In genomic region chr22:29268511-29269229, GRCh38 we compare ENCODE assay signal across 1 cellular context.
TF ChIP-seq lines count a peak whose summit lies in the region.

No MANE protein-coding gene starts in this region.

TF ChIP-seq in HepG2, 621 proteins besides CTCF, POLR2A, EP300 and RAD21 (continued from another document and continues in another):
- TF ChIP-seq ZNF318 (CRISPR knock-in tag; IDR thresholded peaks at IDR 0.05) (no peak), ZNF772 (CRISPR knock-in tag; IDR thresholded peaks at IDR 0.05) (no peak), ZNF816 (CRISPR knock-in tag; IDR thresholded peaks at IDR 0.05; ENCODE audit: borderline replicate concordance) (no peak), ELF4 (CRISPR knock-in tag; IDR thresholded peaks at IDR 0.05; ENCODE audit: borderline replicate concordance) (no peak), PHF20 (CRISPR knock-in tag; IDR thresholded peaks at IDR 0.05) (no peak), NFKBIZ (CRISPR knock-in tag; IDR thresholded peaks at IDR 0.05) (no peak), KDM5A (IDR thresholded peaks at IDR 0.05; ENCODE audit: borderline replicate concordance, low read length) (no peak), ZFX (CRISPR knock-in tag; IDR thresholded peaks at IDR 0.05; ENCODE audit: low read depth) (peak; percentile 89; the same call in 1 of the 2 replicates), ZNF33A (CRISPR knock-in tag; IDR thresholded peaks at IDR 0.05; ENCODE audit: borderline replicate concordance) (no peak), ZFP62 (CRISPR knock-in tag; IDR thresholded peaks at IDR 0.05) (no peak), MAX (IDR thresholded peaks at IDR 0.05) (peak; percentile 92), SPEN (CRISPR knock-in tag; IDR thresholded peaks at IDR 0.05; ENCODE audit: low read depth) (peak; percentile 60; the same call in 1 of the 2 replicates), MTA3 (CRISPR knock-in tag; IDR thresholded peaks at IDR 0.05) (no peak), ZNF530 (CRISPR knock-in tag; IDR thresholded peaks at IDR 0.05; ENCODE audit: low read depth) (0 out of 2 replicates have a peak, but pooled peaks have one; percentile 48), SRSF1 (optimal IDR thresholded peaks at IDR 0.05; ENCODE audit: low read depth, low read length) (no peak), NFE2 (CRISPR knock-in tag; IDR thresholded peaks at IDR 0.05) (no peak), CHCHD3 (CRISPR knock-in tag; IDR thresholded peaks at IDR 0.05) (no peak; the same call in 1 of the 2 replicates), JARID2 (CRISPR knock-in tag; IDR thresholded peaks at IDR 0.05; ENCODE audit: insufficient replicate concordance) (no peak), ZNF543 (CRISPR knock-in tag; IDR thresholded peaks at IDR 0.05) (0 out of 2 replicates have a peak, but pooled peaks have one; percentile 52), TP53 (CRISPR knock-in tag; conservative IDR thresholded peaks at IDR 0.05) (no peak), ZSCAN20 (CRISPR knock-in tag; IDR thresholded peaks at IDR 0.05; ENCODE audit: borderline replicate concordance) (peak; percentile 85), NCOA1 (CRISPR knock-in tag; IDR thresholded peaks at IDR 0.05) (no peak; the same call in 1 of the 2 replicates), CC2D1A (CRISPR knock-in tag; IDR thresholded peaks at IDR 0.05) (no peak), ZNF431 (CRISPR knock-in tag; IDR thresholded peaks at IDR 0.05; ENCODE audit: borderline replicate concordance, low read depth) (0 out of 2 replicates have a peak, but pooled peaks have one; percentile 45), BATF2 (CRISPR knock-in tag; IDR thresholded peaks at IDR 0.05) (0 out of 2 replicates have a peak, but pooled peaks have one; percentile 45), TBX3 (IDR thresholded peaks at IDR 0.05; ENCODE audit: borderline replicate concordance) (no peak), ZNF878 (CRISPR knock-in tag; IDR thresholded peaks at IDR 0.05) (no peak), CCDC6 (CRISPR knock-in tag; IDR thresholded peaks at IDR 0.05) (no peak), CENPX (CRISPR knock-in tag; IDR thresholded peaks at IDR 0.05) (no peak), ZNF460 (CRISPR knock-in tag; IDR thresholded peaks at IDR 0.05; ENCODE audit: borderline replicate concordance) (no peak), ZKSCAN1 (IDR thresholded peaks at IDR 0.05; ENCODE audit: low read length) (no peak), ZNF614 (CRISPR knock-in tag; IDR thresholded peaks at IDR 0.05; ENCODE audit: borderline replicate concordance) (no peak), ZNF256 (CRISPR knock-in tag; conservative IDR thresholded peaks at IDR 0.05) (no peak), ZNF24 (IDR thresholded peaks at IDR 0.05) (no peak), SMC3 (IDR thresholded peaks at IDR 0.05; ENCODE audit: low read length) (no peak), PTBP1 (IDR thresholded peaks at IDR 0.05; ENCODE audit: low read depth, low read length, poor library complexity, severe bottlenecking) (peak; percentile 14), ZNF781 (CRISPR knock-in tag; IDR thresholded peaks at IDR 0.05; ENCODE audit: borderline replicate concordance, not compliant biosample characterization) (no peak), ZNF776 (CRISPR knock-in tag; IDR thresholded peaks at IDR 0.05) (no peak; the same call in 1 of the 2 replicates), ZFY (CRISPR knock-in tag; IDR thresholded peaks at IDR 0.05) (peak; percentile 92), ESRRA (CRISPR knock-in tag; IDR thresholded peaks at IDR 0.05; ENCODE audit: low read depth) (no peak), POLR2G (IDR thresholded peaks at IDR 0.05; ENCODE audit: low read depth, low read length) (no peak)
- TF ChIP-seq, protein P1, sequence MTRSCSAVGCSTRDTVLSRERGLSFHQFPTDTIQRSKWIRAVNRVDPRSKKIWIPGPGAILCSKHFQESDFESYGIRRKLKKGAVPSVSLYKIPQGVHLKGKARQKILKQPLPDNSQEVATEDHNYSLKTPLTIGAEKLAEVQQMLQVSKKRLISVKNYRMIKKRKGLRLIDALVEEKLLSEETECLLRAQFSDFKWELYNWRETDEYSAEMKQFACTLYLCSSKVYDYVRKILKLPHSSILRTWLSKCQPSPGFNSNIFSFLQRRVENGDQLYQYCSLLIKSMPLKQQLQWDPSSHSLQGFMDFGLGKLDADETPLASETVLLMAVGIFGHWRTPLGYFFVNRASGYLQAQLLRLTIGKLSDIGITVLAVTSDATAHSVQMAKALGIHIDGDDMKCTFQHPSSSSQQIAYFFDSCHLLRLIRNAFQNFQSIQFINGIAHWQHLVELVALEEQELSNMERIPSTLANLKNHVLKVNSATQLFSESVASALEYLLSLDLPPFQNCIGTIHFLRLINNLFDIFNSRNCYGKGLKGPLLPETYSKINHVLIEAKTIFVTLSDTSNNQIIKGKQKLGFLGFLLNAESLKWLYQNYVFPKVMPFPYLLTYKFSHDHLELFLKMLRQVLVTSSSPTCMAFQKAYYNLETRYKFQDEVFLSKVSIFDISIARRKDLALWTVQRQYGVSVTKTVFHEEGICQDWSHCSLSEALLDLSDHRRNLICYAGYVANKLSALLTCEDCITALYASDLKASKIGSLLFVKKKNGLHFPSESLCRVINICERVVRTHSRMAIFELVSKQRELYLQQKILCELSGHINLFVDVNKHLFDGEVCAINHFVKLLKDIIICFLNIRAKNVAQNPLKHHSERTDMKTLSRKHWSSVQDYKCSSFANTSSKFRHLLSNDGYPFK (CRISPR knock-in tag; IDR thresholded peaks at IDR 0.05; ENCODE audit: borderline replicate concordance): no peak
- TF ChIP-seq, protein P2, sequence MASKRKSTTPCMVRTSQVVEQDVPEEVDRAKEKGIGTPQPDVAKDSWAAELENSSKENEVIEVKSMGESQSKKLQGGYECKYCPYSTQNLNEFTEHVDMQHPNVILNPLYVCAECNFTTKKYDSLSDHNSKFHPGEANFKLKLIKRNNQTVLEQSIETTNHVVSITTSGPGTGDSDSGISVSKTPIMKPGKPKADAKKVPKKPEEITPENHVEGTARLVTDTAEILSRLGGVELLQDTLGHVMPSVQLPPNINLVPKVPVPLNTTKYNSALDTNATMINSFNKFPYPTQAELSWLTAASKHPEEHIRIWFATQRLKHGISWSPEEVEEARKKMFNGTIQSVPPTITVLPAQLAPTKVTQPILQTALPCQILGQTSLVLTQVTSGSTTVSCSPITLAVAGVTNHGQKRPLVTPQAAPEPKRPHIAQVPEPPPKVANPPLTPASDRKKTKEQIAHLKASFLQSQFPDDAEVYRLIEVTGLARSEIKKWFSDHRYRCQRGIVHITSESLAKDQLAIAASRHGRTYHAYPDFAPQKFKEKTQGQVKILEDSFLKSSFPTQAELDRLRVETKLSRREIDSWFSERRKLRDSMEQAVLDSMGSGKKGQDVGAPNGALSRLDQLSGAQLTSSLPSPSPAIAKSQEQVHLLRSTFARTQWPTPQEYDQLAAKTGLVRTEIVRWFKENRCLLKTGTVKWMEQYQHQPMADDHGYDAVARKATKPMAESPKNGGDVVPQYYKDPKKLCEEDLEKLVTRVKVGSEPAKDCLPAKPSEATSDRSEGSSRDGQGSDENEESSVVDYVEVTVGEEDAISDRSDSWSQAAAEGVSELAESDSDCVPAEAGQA (IDR thresholded peaks at IDR 0.05; ENCODE audit: low read depth): 0 out of 2 replicates have a peak, but pooled peaks have one; percentile 1
- TF ChIP-seq, protein P2 (CRISPR knock-in tag; IDR thresholded peaks at IDR 0.05; ENCODE audit: borderline replicate concordance): no peak
- TF ChIP-seq, protein P3, sequence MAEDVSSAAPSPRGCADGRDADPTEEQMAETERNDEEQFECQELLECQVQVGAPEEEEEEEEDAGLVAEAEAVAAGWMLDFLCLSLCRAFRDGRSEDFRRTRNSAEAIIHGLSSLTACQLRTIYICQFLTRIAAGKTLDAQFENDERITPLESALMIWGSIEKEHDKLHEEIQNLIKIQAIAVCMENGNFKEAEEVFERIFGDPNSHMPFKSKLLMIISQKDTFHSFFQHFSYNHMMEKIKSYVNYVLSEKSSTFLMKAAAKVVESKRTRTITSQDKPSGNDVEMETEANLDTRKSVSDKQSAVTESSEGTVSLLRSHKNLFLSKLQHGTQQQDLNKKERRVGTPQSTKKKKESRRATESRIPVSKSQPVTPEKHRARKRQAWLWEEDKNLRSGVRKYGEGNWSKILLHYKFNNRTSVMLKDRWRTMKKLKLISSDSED (CRISPR knock-in tag; IDR thresholded peaks at IDR 0.05): no peak
